ENCODE assay signal across 19 cellular contexts in the genomic region with DNA sequence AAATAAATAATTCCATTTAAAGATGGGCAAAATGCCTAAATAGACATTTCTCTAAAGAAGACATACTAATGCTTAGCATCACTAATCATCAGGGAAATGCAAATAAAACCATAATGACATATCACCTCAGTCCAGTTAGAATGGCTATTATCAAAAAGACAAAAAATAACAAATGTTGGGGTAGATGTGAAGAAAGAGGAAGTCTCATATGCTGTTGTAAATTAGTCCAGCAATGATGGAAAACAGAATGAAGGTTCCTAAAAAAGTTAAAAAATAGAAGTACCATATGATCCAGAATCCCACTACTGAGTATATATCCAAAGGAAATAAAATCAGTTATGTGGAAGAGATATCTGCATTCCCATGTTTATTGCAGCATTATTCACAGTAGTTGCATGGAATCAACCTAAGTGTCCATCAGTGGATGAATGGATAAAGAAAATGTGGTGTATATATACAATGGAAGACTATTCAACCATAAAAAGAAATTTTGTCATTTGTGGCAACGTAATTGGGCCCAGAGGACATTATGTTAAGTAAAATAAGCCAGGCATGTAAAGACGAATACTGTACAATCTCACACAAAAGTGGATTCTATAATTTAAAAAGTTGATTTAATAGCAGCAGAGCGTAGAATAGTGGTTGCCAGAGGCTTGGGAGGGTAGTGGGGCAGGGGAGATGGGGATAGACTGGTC.
"Had no signal": no experiment of that assay in that cellular context is flagged by ENCODE, and none has a peak within 500 bp of the region (broad histone marks: within the 10 kb centered on the region; RNA-seq: fewer than 3 reads in every experiment).

No MANE protein-coding gene starts in this region.

- H3K4me1 Mint-ChIP-seq: naive thymus-derived CD8-positive, alpha-beta T cell; neural crest cell had no signal

- H3K27ac Mint-ChIP-seq: effector memory CD8-positive, alpha-beta T cell; naive thymus-derived CD8-positive, alpha-beta T cell; type B pancreatic cell had no signal

- H3K4me3 ChIP-seq: dorsolateral prefrontal cortex, esophagus squamous epithelium, gastroesophageal sphincter, suprapubic skin, thyroid gland, uterus had no signal

- H3K27me3 Mint-ChIP-seq: effector memory CD8-positive, alpha-beta T cell; naive thymus-derived CD8-positive, alpha-beta T cell; type B pancreatic cell had no signal

- DNase-seq: cortex of kidney; dorsolateral prefrontal cortex; effector memory CD8-positive, alpha-beta T cell; esophagus squamous epithelium; foreskin fibroblast; glutamatergic neuron; islet precursor cell; mammary epithelial cell; naive thymus-derived CD8-positive, alpha-beta T cell; right cardiac atrium; small intestine; stimulated activated CD4-positive, alpha-beta T cell treated with anti-CD3 and anti-CD28 coated beads, Interleukin-2, amount 100 ng/mL, for 48 hours; stimulated activated naive CD4-positive, alpha-beta T cell treated with Interleukin-2 at 50 U/mL for 16 hours; thyroid gland; uterus had no signal

- H3K36me3 Mint-ChIP-seq: type B pancreatic cell had no signal

- H3K27ac ChIP-seq: dorsolateral prefrontal cortex, esophagus squamous epithelium, gastroesophageal sphincter, suprapubic skin, thyroid gland, uterus had no signal

- H3K4me3 Mint-ChIP-seq: effector memory CD8-positive, alpha-beta T cell; naive thymus-derived CD8-positive, alpha-beta T cell; neural crest cell; type B pancreatic cell had no signal

- H3K4me1 ChIP-seq: esophagus squamous epithelium, gastroesophageal sphincter, suprapubic skin, thyroid gland, uterus had no signal

- H3K27me3 ChIP-seq: dorsolateral prefrontal cortex, esophagus squamous epithelium, gastroesophageal sphincter, suprapubic skin, thyroid gland, uterus had no signal

- H3K9me3 ChIP-seq: suprapubic skin, thyroid gland, uterus had no signal

- H3K9me3 Mint-ChIP-seq: effector memory CD8-positive, alpha-beta T cell; neural crest cell; type B pancreatic cell had no signal

- H3K36me3 ChIP-seq: esophagus squamous epithelium, suprapubic skin, thyroid gland, uterus had no signal
